In genomic region chr18:62345909-62346308, GRCh38 we compare ENCODE assay signal across 15 cellular contexts. TPM values are rescaled to one million over a fixed set of nuclear protein-coding genes. Genes with fewer than 3 reads are reported as not detected.
DNase-seq lines count a peak whose midpoint lies in the region; ATAC-seq and TF ChIP-seq lines count a peak whose summit lies in the region.
"Had no signal": no experiment of that assay in that cellular context is flagged by ENCODE, and none has a peak within 500 bp of the region (broad histone marks: within the 10 kb centered on the region; RNA-seq: fewer than 3 reads in every experiment).

No MANE protein-coding gene starts in this region.

- intact Hi-C loops in activated B cell treated with CpG ODN at 0.5 μM for 24 hours (cut with micrococcal nuclease), result no loop called here

- H3K27me3 Mint-ChIP-seq in activated B cell treated with CpG ODN at 0.5 μM for 24 hours, result peaks cover 10% of the 10 kb centered on the region

- no peak overlapping the region for H3K27ac Mint-ChIP-seq in activated B cell treated with CpG ODN at 0.5 μM for 24 hours
- H3K27ac Mint-ChIP-seq in stimulated activated effector memory CD8-positive, alpha-beta T cell treated with anti-CD3 and anti-CD28 coated beads, Interleukin-12 subunit alpha, Interleukin-12 subunit beta, amount 100 ng/mL, for 72 hours, result no peak overlapping the region
- H3K27ac Mint-ChIP-seq: HFFc6 had no signal

- no peak overlapping the region for H3K4me3 Mint-ChIP-seq in activated B cell treated with CpG ODN at 0.5 μM for 24 hours
- H3K4me3 Mint-ChIP-seq in stimulated activated effector memory CD8-positive, alpha-beta T cell treated with anti-CD3 and anti-CD28 coated beads, Interleukin-12 subunit alpha, Interleukin-12 subunit beta, amount 100 ng/mL, for 72 hours, result no peak overlapping the region
- H3K4me3 Mint-ChIP-seq: HFFc6 had no signal

- no peaks in the 10 kb centered on the region for H3K36me3 Mint-ChIP-seq in activated B cell treated with CpG ODN at 0.5 μM for 24 hours (ENCODE audit: low read depth)
- peaks cover 22% of the 10 kb centered on the region for H3K36me3 Mint-ChIP-seq in stimulated activated effector memory CD8-positive, alpha-beta T cell treated with anti-CD3 and anti-CD28 coated beads, Interleukin-12 subunit alpha, Interleukin-12 subunit beta, amount 100 ng/mL, for 72 hours
- H3K36me3 Mint-ChIP-seq: CD4-positive, alpha-beta memory T cell had no signal

- no peaks in the 10 kb centered on the region for H3K9me3 Mint-ChIP-seq in activated B cell treated with CpG ODN at 0.5 μM for 24 hours
- no peaks in the 10 kb centered on the region for H3K9me3 Mint-ChIP-seq in stimulated activated effector memory CD8-positive, alpha-beta T cell treated with anti-CD3 and anti-CD28 coated beads, Interleukin-12 subunit alpha, Interleukin-12 subunit beta, amount 100 ng/mL, for 72 hours
- H3K9me3 Mint-ChIP-seq: CD4-positive, alpha-beta memory T cell; HFFc6 had no signal

- ATAC-seq in GM18907 (IDR thresholded peaks at IDR 0.05; ENCODE audit: unreplicated experiment) (peak; percentile 59), HG02588 (IDR thresholded peaks at IDR 0.05; ENCODE audit: unreplicated experiment) (peak; percentile 53), activated B cell treated with CpG ODN at 0.5 μM for 24 hours (ENCODE audit: low read depth) (peak; percentile 21)
- ATAC-seq in stimulated activated effector memory CD8-positive, alpha-beta T cell treated with anti-CD3 and anti-CD28 coated beads, Interleukin-12 subunit alpha, Interleukin-12 subunit beta, amount 100 ng/mL, for 72 hours, result peak; percentile 27

- H3K4me1 Mint-ChIP-seq in activated B cell treated with CpG ODN at 0.5 μM for 24 hours, result no peaks in the 10 kb centered on the region
- peaks cover 24% of the 10 kb centered on the region for H3K4me1 Mint-ChIP-seq in stimulated activated effector memory CD8-positive, alpha-beta T cell treated with anti-CD3 and anti-CD28 coated beads, Interleukin-12 subunit alpha, Interleukin-12 subunit beta, amount 100 ng/mL, for 72 hours

- in situ Hi-C loops in KBM-7 (cut with MboI; ENCODE audit: low pct_unique_long_range_greater_than_20kb, low sequenced_read_pairs), result no loop called here

- CTCF ChIA-PET in activated B cell treated with CpG ODN at 0.5 μM for 24 hours (lab: Charles Lee), result no interaction called here

- DNase-seq in activated B cell treated with CpG ODN at 0.5 μM for 24 hours (no peak), GF-D8 (lab: John Stamatoyannopoulos, UW) (no peak), KBM-7 (no peak), dermis blood vessel endothelial cell (no peak)
- no peak for DNase-seq in stimulated activated effector memory CD8-positive, alpha-beta T cell treated with anti-CD3 and anti-CD28 coated beads, Interleukin-12 subunit alpha, Interleukin-12 subunit beta, amount 100 ng/mL, for 72 hours (ENCODE audit: low spot score in 2 of 2)
- DNase-seq: CD4-positive, alpha-beta memory T cell; GOT3; HFFc6; NCI-H1105 treated with DMSO at 0.1 percent for 48 hours; NCI-H1694; NCI-H2081 treated with DMSO at 0.1 percent for 48 hours; OCI-M1; Right ventricle myocardium superior had no signal

- no peak for TF ChIP-seq CTCF in activated B cell treated with CpG ODN at 0.5 μM for 24 hours (IDR thresholded peaks at IDR 0.05)

- POLR2A ChIA-PET in activated B cell treated with CpG ODN at 0.5 μM for 24 hours (lab: Charles Lee), result no interaction called here

RNA-seq across cellular contexts. Expression of gene TNFRSF11A, which starts 20.8 kb away (rescaled TPM):
- total RNA-seq in activated B cell treated with CpG ODN at 0.5 μM for 24 hours (0.07 and 0.24 TPM in 2 replicates), dermis blood vessel endothelial cell (30.3 and 41.7 TPM in 2 replicates)

Comparison
In these comparisons a context has a peak if more than half of its experiments do, and no peak if none do; other contexts are left out.
1. RNA of gene TNFRSF11A, which starts 20.8 kb away (total RNA-seq): 30.3 to 41.7 TPM in dermis blood vessel endothelial cell; 0.07 to 0.24 TPM in activated B cell treated with CpG ODN at 0.5 μM for 24 hours; every median in the first group is over 10 times any median in the second.
2. Peak in every context shown above with its lines, with median percentiles within 50 percentile points of each other: ATAC-seq.